In the genomic region with DNA sequence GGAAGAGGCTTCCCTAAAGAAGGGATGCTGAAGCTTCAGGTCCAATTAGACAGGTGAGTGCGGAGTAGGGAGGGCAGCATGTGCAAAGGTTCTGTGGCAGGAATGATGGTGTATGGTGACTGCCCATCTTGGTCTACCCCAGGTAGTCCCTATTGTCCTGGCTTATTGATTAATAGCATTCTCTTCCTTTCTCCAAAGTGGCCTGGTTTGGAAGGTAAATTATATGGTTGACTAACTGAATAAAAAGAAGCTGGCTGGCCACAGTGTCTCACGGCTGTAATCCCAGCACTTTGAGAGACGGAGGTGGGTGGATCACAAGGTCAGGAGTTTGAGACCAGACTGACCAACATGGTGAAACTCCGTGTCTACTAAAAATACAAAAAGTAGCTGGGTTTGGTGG, we compare ENCODE assay signal across 23 cellular contexts.
DNase-seq lines count a peak whose midpoint lies in the region; ATAC-seq, FAIRE-seq and TF ChIP-seq lines count a peak whose summit lies in the region.
"Had no signal": no experiment of that assay in that cellular context is flagged by ENCODE, and none has a peak within 500 bp of the region (broad histone marks: within the 10 kb centered on the region; RNA-seq: fewer than 3 reads in every experiment).

No MANE protein-coding gene starts in this region.

- peaks cover 71% of the 10 kb centered on the region for H3K4me1 Mint-ChIP-seq in osteocyte (ENCODE audit: unreplicated experiment)
- H3K4me1 Mint-ChIP-seq: activated naive CD8-positive, alpha-beta T cell treated with anti-CD3 and anti-CD28 coated beads for 36 hours; stimulated activated naive B cell treated with anti-CD40 and anti-IgM and Interleukin-4, amounts not matched to agents 10 μg/mL and 1 μg/mL and 100 μg/mL, for 72 hours had no signal

- no peaks in the 10 kb centered on the region for H3K9me3 ChIP-seq in A549
- H3K9me3 ChIP-seq in SJSA1 (replicated peaks): no peaks in the 10 kb centered on the region
- no peaks in the 10 kb centered on the region for H3K9me3 ChIP-seq in esophagus muscularis mucosa
- H3K9me3 ChIP-seq in stomach: no peaks in the 10 kb centered on the region
- H3K9me3 ChIP-seq: BLaER1 treated with 17β-estradiol and CSF1 and Interleukin-3, amounts not matched to agents 10 nM and 100 nM; psoas muscle had no signal

- intact Hi-C loops in esophagus muscularis mucosa (cut with DNase I): no loop called here
- intact Hi-C loops in stomach (cut with DNase I; ENCODE audit: low total_unique reads): no loop called here

- TF ChIP-seq POLR2A in A549 (IDR thresholded peaks at IDR 0.05; ENCODE audit: low read length) (no peak), esophagus muscularis mucosa (IDR thresholded peaks at IDR 0.05; ENCODE audit: low read depth) (no peak), stomach (IDR thresholded peaks at IDR 0.05) (no peak)

- no peaks in the 10 kb centered on the region for H3K36me3 Mint-ChIP-seq in osteocyte (ENCODE audit: unreplicated experiment)
- H3K36me3 Mint-ChIP-seq: activated naive CD8-positive, alpha-beta T cell treated with anti-CD3 and anti-CD28 coated beads for 36 hours; WTC11 had no signal

- ATAC-seq in A549 (no peak), HG02870 (IDR thresholded peaks at IDR 0.05; ENCODE audit: unreplicated experiment) (no peak)
- ATAC-seq: psoas muscle; stimulated activated naive B cell treated with anti-CD40 and anti-IgM and Interleukin-4, amounts not matched to agents 10 μg/mL and 1 μg/mL and 100 μg/mL, for 72 hours; WTC11 had no signal

- H3K4me3 Mint-ChIP-seq in osteocyte (ENCODE audit: unreplicated experiment): no peak overlapping the region
- H3K4me3 Mint-ChIP-seq: activated naive CD8-positive, alpha-beta T cell treated with anti-CD3 and anti-CD28 coated beads for 36 hours; GM23338; neural crest cell; stimulated activated naive B cell treated with anti-CD40 and anti-IgM and Interleukin-4, amounts not matched to agents 10 μg/mL and 1 μg/mL and 100 μg/mL, for 72 hours; WTC11 had no signal

- H3K27ac ChIP-seq in A549 (peak overlapping the region; percentile 66 to 82; a peak in 5 of 6 replicates), SJSA1 (peak overlapping the region; percentile 67), esophagus muscularis mucosa (replicated peaks in 1 of 4) (peak overlapping the region; percentile 40 to 67 (median 60)), stomach (no peak overlapping the region)
- H3K27ac ChIP-seq: BLaER1 treated with 17β-estradiol and CSF1 and Interleukin-3, amounts not matched to agents 10 nM and 100 nM; HL-60; psoas muscle had no signal

- DNase-seq in A549 (ENCODE audit: low read depth in 1 of 2, low spot score in 1 of 2) (no peak), SJSA1 (ENCODE audit: low read depth in 1 of 2, low spot score in 2 of 2) (no peak), esophagus muscularis mucosa (ENCODE audit: extremely low spot score) (peak; percentile 45), osteocyte (ENCODE audit: extremely low spot score, unreplicated experiment) (no peak), 8988T (no peak), stomach (no peak)
- no peak for DNase-seq in stimulated activated CD4-positive, alpha-beta T cell treated with anti-CD3 and anti-CD28 coated beads, Interleukin-2, amount 100 ng/mL, for 48 hours
- DNase-seq: activated CD4-positive, alpha-beta T cell treated with anti-CD3 and anti-CD28 coated beads, Interleukin-2, amount 50 U/mL, for 48 hours; activated CD8-positive, alpha-beta memory T cell treated with anti-CD3 and anti-CD28 coated beads, Interleukin-2, amount 50 U/mL, for 48 hours; activated naive CD8-positive, alpha-beta T cell treated with anti-CD3 and anti-CD28 coated beads for 36 hours; cortex of kidney; left ventricle myocardium superior; NCI-H1417 treated with DMSO at 0.1 percent for 48 hours; NCI-H2107; psoas muscle; small intestine; stimulated activated naive B cell treated with anti-CD40 and anti-IgM and Interleukin-4, amounts not matched to agents 10 μg/mL and 1 μg/mL and 100 μg/mL, for 72 hours had no signal

- no peak overlapping the region for H3K4me3 ChIP-seq in A549
- no peak overlapping the region for H3K4me3 ChIP-seq in SJSA1
- no peak overlapping the region for H3K4me3 ChIP-seq in esophagus muscularis mucosa
- H3K4me3 ChIP-seq in stomach: no peak overlapping the region
- H3K4me3 ChIP-seq: BLaER1 treated with 17β-estradiol and CSF1 and Interleukin-3, amounts not matched to agents 10 nM and 100 nM; GM23338; psoas muscle had no signal

- H3K4me2 ChIP-seq in A549: peak overlapping the region; percentile 53
- H3K4me2 ChIP-seq: GM23338 had no signal

- CTCF ChIA-PET in A549 (lab: Yijun Ruan, JAX): no interaction called here

- peak overlapping the region; percentile 89 for H3K27ac Mint-ChIP-seq in osteocyte (ENCODE audit: unreplicated experiment)
- H3K27ac Mint-ChIP-seq: activated naive CD8-positive, alpha-beta T cell treated with anti-CD3 and anti-CD28 coated beads for 36 hours; GM23338; stimulated activated naive B cell treated with anti-CD40 and anti-IgM and Interleukin-4, amounts not matched to agents 10 μg/mL and 1 μg/mL and 100 μg/mL, for 72 hours; WTC11 had no signal

- no peak for FAIRE-seq in A549 (lab: Jason Lieb, UNC)
- FAIRE-seq: small intestine had no signal

- 66% methylated on average over 4 of the region's 4 CpGs for WGBS in A549 (ENCODE audit: missing lambda C conversion rate)
- 77% methylated on average over 4 of the region's 4 CpGs for WGBS in esophagus muscularis mucosa
- 64 to 82% (median 70%) methylated on average over 4 of the region's 4 CpGs for WGBS in stomach, 5 donors

- H3K36me3 ChIP-seq in SJSA1 (no peaks in the 10 kb centered on the region), esophagus muscularis mucosa (no peaks in the 10 kb centered on the region), stomach (no peaks in the 10 kb centered on the region)
- H3K36me3 ChIP-seq: BLaER1 treated with 17β-estradiol and CSF1 and Interleukin-3, amounts not matched to agents 10 nM and 100 nM had no signal

- H3K4me1 ChIP-seq in A549: peaks cover 57% of the 10 kb centered on the region
- H3K4me1 ChIP-seq in SJSA1 (replicated peaks): peaks cover 44% of the 10 kb centered on the region
- H3K4me1 ChIP-seq in esophagus muscularis mucosa: peaks cover 5 to 41% (median 31%) of the 10 kb centered on the region in 4 donors
- peaks cover 4 to 10% (median 7%) of the 10 kb centered on the region in 4 donors for H3K4me1 ChIP-seq in stomach

- no peaks in the 10 kb centered on the region for H3K27me3 ChIP-seq in SJSA1 (replicated peaks)
- H3K27me3 ChIP-seq in esophagus muscularis mucosa: no peaks in the 10 kb centered on the region
- no peaks in the 10 kb centered on the region for H3K27me3 ChIP-seq in stomach
- H3K27me3 ChIP-seq: BLaER1 treated with 17β-estradiol and CSF1 and Interleukin-3, amounts not matched to agents 10 nM and 100 nM had no signal

- no peaks in the 10 kb centered on the region for H3K27me3 Mint-ChIP-seq in osteocyte (ENCODE audit: unreplicated experiment)

- TF ChIP-seq CTCF in A549 (IDR thresholded peaks at IDR 0.05) (no peak), esophagus muscularis mucosa (IDR thresholded peaks at IDR 0.05) (no peak), osteocyte (IDR thresholded peaks at IDR 0.05) (no peak), stomach (IDR thresholded peaks at IDR 0.05) (no peak)

- TF ChIP-seq RAD21 in A549 (conservative IDR thresholded peaks at IDR 0.05 in 1 of 2, IDR thresholded peaks at IDR 0.05 in 1 of 2): no peak

- no peaks in the 10 kb centered on the region for H3K9me3 Mint-ChIP-seq in osteocyte (ENCODE audit: unreplicated experiment)
- H3K9me3 Mint-ChIP-seq: activated naive CD8-positive, alpha-beta T cell treated with anti-CD3 and anti-CD28 coated beads for 36 hours; GM23338; WTC11 had no signal

- POLR2A ChIA-PET in A549 (lab: Yijun Ruan, JAX): no interaction called here

- TF ChIP-seq EP300 in A549 (IDR thresholded peaks at IDR 0.05): no peak
- TF ChIP-seq EP300 in esophagus muscularis mucosa (IDR thresholded peaks at IDR 0.05): no peak
- TF ChIP-seq EP300 in stomach (IDR thresholded peaks at IDR 0.05): no peak

TF ChIP-seq in A549, 52 proteins besides CTCF, POLR2A, EP300 and RAD21 (continues in another document):
- TF ChIP-seq JUNB (IDR thresholded peaks at IDR 0.05): no peak
- no peak for TF ChIP-seq TP53 (CRISPR knock-in tag; IDR thresholded peaks at IDR 0.05)
- TF ChIP-seq RFX5 (IDR thresholded peaks at IDR 0.05): no peak
- TF ChIP-seq, protein P1, sequence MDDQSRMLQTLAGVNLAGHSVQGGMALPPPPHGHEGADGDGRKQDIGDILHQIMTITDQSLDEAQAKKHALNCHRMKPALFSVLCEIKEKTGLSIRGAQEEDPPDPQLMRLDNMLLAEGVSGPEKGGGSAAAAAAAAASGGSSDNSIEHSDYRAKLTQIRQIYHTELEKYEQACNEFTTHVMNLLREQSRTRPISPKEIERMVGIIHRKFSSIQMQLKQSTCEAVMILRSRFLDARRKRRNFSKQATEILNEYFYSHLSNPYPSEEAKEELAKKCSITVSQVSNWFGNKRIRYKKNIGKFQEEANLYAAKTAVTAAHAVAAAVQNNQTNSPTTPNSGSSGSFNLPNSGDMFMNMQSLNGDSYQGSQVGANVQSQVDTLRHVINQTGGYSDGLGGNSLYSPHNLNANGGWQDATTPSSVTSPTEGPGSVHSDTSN (IDR thresholded peaks at IDR 0.05): no peak
- no peak for TF ChIP-seq FOSL2 (IDR thresholded peaks at IDR 0.05)
- TF ChIP-seq FOSL2 (CRISPR knock-in tag; IDR thresholded peaks at IDR 0.05): no peak
- no peak for TF ChIP-seq CHD4 (IDR thresholded peaks at IDR 0.05; ENCODE audit: borderline replicate concordance)
- TF ChIP-seq NPAS2 (CRISPR knock-in tag; IDR thresholded peaks at IDR 0.05; ENCODE audit: borderline replicate concordance): no peak
- no peak for TF ChIP-seq RNF2 (IDR thresholded peaks at IDR 0.05; ENCODE audit: borderline replicate concordance, low read depth)
- TF ChIP-seq SREBF2 (IDR thresholded peaks at IDR 0.05): no peak
- TF ChIP-seq FOXS1 (CRISPR knock-in tag; IDR thresholded peaks at IDR 0.05): no peak
- no peak for TF ChIP-seq CHD2 (IDR thresholded peaks at IDR 0.05; ENCODE audit: low read length, partially characterized antibody)
- no peak for TF ChIP-seq RCOR1 (IDR thresholded peaks at IDR 0.05; ENCODE audit: low read depth, low read length)
- no peak for TF ChIP-seq NR3C1 (IDR thresholded peaks at IDR 0.05)
- no peak for TF ChIP-seq CBX2 (IDR thresholded peaks at IDR 0.05; ENCODE audit: borderline replicate concordance, low read depth)
- TF ChIP-seq, protein P2, sequence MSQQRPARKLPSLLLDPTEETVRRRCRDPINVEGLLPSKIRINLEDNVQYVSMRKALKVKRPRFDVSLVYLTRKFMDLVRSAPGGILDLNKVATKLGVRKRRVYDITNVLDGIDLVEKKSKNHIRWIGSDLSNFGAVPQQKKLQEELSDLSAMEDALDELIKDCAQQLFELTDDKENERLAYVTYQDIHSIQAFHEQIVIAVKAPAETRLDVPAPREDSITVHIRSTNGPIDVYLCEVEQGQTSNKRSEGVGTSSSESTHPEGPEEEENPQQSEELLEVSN (IDR thresholded peaks at IDR 0.05; ENCODE audit: borderline replicate concordance, low read depth): no peak

Comparison
In these comparisons a context has a peak if more than half of its experiments do, and no peak if none do; other contexts are left out.
1. H3K27ac ChIP-seq: peak in A549 (2 of 2), SJSA1 (single experiment) and esophagus muscularis mucosa (4 of 4); none in stomach (0 of 5).